ENCODE assay signal across 1 cellular context in genomic region chr17:47305302-47305923, GRCh38.
TF ChIP-seq lines count a peak whose summit lies in the region.

No MANE protein-coding gene starts in this region.

TF ChIP-seq in SK-N-SH, 30 proteins besides CTCF, POLR2A, EP300 and RAD21 (continued from another document):
- TF ChIP-seq TAF1 (IDR thresholded peaks at IDR 0.05; ENCODE audit: borderline replicate concordance, low read depth, low read length), result peak; percentile 20; the same call in 1 of the 2 replicates
- TF ChIP-seq TEAD4 (IDR thresholded peaks at IDR 0.05; ENCODE audit: borderline replicate concordance, insufficient read depth), result peak; percentile 98
- 0 out of 2 replicates have a peak, but pooled peaks have one; percentile 13 for TF ChIP-seq GABPA (IDR thresholded peaks at IDR 0.05; ENCODE audit: low read depth)
- peak; percentile 75 for TF ChIP-seq ZBTB33 (IDR thresholded peaks at IDR 0.05; ENCODE audit: borderline replicate concordance, low read depth)
- no peak for TF ChIP-seq SMC3 (IDR thresholded peaks at IDR 0.05; ENCODE audit: low read depth, low read length)
- peak; percentile 81 for TF ChIP-seq JUND (IDR thresholded peaks at IDR 0.05)
- no peak for TF ChIP-seq YY1 (IDR thresholded peaks at IDR 0.05; ENCODE audit: low read depth)
- TF ChIP-seq RFX5 (IDR thresholded peaks at IDR 0.05; ENCODE audit: low read length), result no peak
- TF ChIP-seq NFIC (IDR thresholded peaks at IDR 0.05; ENCODE audit: borderline replicate concordance), result peak; percentile 97
- no peak for TF ChIP-seq NRF1 (IDR thresholded peaks at IDR 0.05; ENCODE audit: low read depth, low read length)
- TF ChIP-seq USF2 (IDR thresholded peaks at IDR 0.05; ENCODE audit: borderline replicate concordance, low read depth, low read length), result no peak
- TF ChIP-seq, protein P1, sequence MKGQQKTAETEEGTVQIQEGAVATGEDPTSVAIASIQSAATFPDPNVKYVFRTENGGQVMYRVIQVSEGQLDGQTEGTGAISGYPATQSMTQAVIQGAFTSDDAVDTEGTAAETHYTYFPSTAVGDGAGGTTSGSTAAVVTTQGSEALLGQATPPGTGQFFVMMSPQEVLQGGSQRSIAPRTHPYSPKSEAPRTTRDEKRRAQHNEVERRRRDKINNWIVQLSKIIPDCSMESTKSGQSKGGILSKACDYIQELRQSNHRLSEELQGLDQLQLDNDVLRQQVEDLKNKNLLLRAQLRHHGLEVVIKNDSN (IDR thresholded peaks at IDR 0.05; ENCODE audit: borderline replicate concordance, low read depth), result 0 out of 2 replicates have a peak, but pooled peaks have one; percentile 20
- TF ChIP-seq POLR2AphosphoS5 (IDR thresholded peaks at IDR 0.05; ENCODE audit: low read depth, low read length), result peak; percentile 70
- TF ChIP-seq RCOR1 (IDR thresholded peaks at IDR 0.05; ENCODE audit: low read length), result no peak
- peak; percentile 69; the same call in 1 of the 2 replicates for TF ChIP-seq MEF2A (IDR thresholded peaks at IDR 0.05; ENCODE audit: borderline replicate concordance, low read depth)
- peak; percentile 66; the same call in 1 of the 2 replicates for TF ChIP-seq SIN3A (IDR thresholded peaks at IDR 0.05; ENCODE audit: borderline replicate concordance, low read depth, low read length)
- TF ChIP-seq FOXM1 (IDR thresholded peaks at IDR 0.05; ENCODE audit: low read depth), result no peak; the same call in 1 of the 2 replicates
- TF ChIP-seq, protein P2, sequence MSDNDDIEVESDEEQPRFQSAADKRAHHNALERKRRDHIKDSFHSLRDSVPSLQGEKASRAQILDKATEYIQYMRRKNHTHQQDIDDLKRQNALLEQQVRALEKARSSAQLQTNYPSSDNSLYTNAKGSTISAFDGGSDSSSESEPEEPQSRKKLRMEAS (IDR thresholded peaks at IDR 0.05; ENCODE audit: low read depth), result 0 out of 2 replicates have a peak, but pooled peaks have one; percentile 37
- peak; percentile 94; the same call in 1 of the 2 replicates for TF ChIP-seq TCF12 (IDR thresholded peaks at IDR 0.05)
